ENCODE assay signal across 8 cellular contexts in the genomic region with DNA sequence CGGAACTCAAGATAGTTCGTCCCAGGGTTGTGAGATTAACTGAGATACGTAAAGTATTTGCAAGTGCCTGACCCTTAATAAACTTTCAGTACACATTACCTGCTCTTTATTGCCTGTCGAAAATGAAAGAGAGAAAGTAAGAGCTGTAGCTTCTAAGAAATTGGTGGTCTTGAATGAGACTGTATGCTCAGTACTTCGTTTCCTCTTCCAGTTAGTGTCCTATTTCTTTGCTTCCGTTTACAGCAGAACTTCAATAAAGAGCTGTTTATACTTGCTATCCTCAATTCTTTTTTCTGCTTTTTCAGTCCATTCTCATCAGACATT. TPM values are rescaled to one million over a fixed set of nuclear protein-coding genes. Genes with fewer than 3 reads are reported as not detected.
DNase-seq lines count a peak whose midpoint lies in the region; ATAC-seq and TF ChIP-seq lines count a peak whose summit lies in the region.

No MANE protein-coding gene starts in this region.

- DNase-seq in lower leg skin (ENCODE audit: low spot score in 2 of 2) (no peak), upper lobe of right lung (no peak), COLO829 (ENCODE audit: low spot score) (no peak), islet precursor cell (no peak)

- H3K36me3 ChIP-seq in BLaER1 treated with 17β-estradiol and CSF1 and Interleukin-3, amounts not matched to agents 10 nM and 100 nM = peaks cover 0 to 17% (median 11%) of the 10 kb centered on the region in 11 experiments; a peak in 16 of 22 replicates
- H3K36me3 ChIP-seq in upper lobe of right lung = no peaks in the 10 kb centered on the region

- H3K4me3 ChIP-seq in BLaER1 treated with 17β-estradiol and CSF1 and Interleukin-3, amounts not matched to agents 10 nM and 100 nM = peak overlapping the region; percentile 74 to 95 (median 84)
- H3K4me3 ChIP-seq in lower leg skin (ENCODE audit: low read depth, poor library complexity, severe bottlenecking) = peak overlapping the region; percentile 78
- peak overlapping the region; percentile 89 for H3K4me3 ChIP-seq in upper lobe of right lung

- peak overlapping the region; percentile 87 to 96 (median 95) for H3K4me2 ChIP-seq in BLaER1 treated with 17β-estradiol and CSF1 and Interleukin-3, amounts not matched to agents 10 nM and 100 nM

- peaks cover 5% of the 10 kb centered on the region for H3K9me3 Mint-ChIP-seq in activated naive CD8-positive, alpha-beta T cell (ENCODE audit: low read depth)

- H3K27me3 ChIP-seq in BLaER1 treated with 17β-estradiol and CSF1 and Interleukin-3, amounts not matched to agents 10 nM and 100 nM = no peaks in the 10 kb centered on the region
- peaks cover 12% of the 10 kb centered on the region for H3K27me3 ChIP-seq in upper lobe of right lung

- ATAC-seq in GM19328 (IDR thresholded peaks at IDR 0.05; ENCODE audit: unreplicated experiment) (peak; percentile 35), HG03354 (IDR thresholded peaks at IDR 0.05; ENCODE audit: poor library complexity, severe bottlenecking, unreplicated experiment) (peak; percentile 77), upper lobe of right lung (no peak)

- peaks cover 48% of the 10 kb centered on the region for H3K4me1 Mint-ChIP-seq in activated naive CD8-positive, alpha-beta T cell (ENCODE audit: low read depth)

- H3K27ac ChIP-seq in BLaER1 treated with 17β-estradiol and CSF1 and Interleukin-3, amounts not matched to agents 10 nM and 100 nM = peak overlapping the region; percentile 75 to 92 (median 86)
- peak overlapping the region; percentile 83 for H3K27ac ChIP-seq in upper lobe of right lung

- peaks cover 11% of the 10 kb centered on the region for H3K36me3 Mint-ChIP-seq in activated naive CD8-positive, alpha-beta T cell

- 0 to 1% methylated on average over 6 of the region's 6 CpGs for WGBS in lower leg skin, 2 donors

- H3K9ac ChIP-seq in BLaER1 treated with 17β-estradiol and CSF1 and Interleukin-3, amounts not matched to agents 10 nM and 100 nM = peak overlapping the region; percentile 76 to 93 (median 87)

- peak overlapping the region; percentile 95 for H3K4me3 Mint-ChIP-seq in activated naive CD8-positive, alpha-beta T cell

- TF ChIP-seq CTCF in lower leg skin (IDR thresholded peaks at IDR 0.05) (no peak), upper lobe of right lung (IDR thresholded peaks at IDR 0.05) (no peak)

- no peak for TF ChIP-seq POLR2A in lower leg skin (IDR thresholded peaks at IDR 0.05)

- peaks cover 15 to 30% (median 19%) of the 10 kb centered on the region in 10 experiments for H3K4me1 ChIP-seq in BLaER1 treated with 17β-estradiol and CSF1 and Interleukin-3, amounts not matched to agents 10 nM and 100 nM
- peaks cover 14% of the 10 kb centered on the region for H3K4me1 ChIP-seq in upper lobe of right lung

- H3K27ac Mint-ChIP-seq in activated naive CD8-positive, alpha-beta T cell = peak overlapping the region; percentile 98

- peaks cover 7% of the 10 kb centered on the region for H3K27me3 Mint-ChIP-seq in activated naive CD8-positive, alpha-beta T cell

- peaks cover 6 to 49% (median 42%) of the 10 kb centered on the region in 11 experiments; a peak in 21 of 22 replicates for H4K20me1 ChIP-seq in BLaER1 treated with 17β-estradiol and CSF1 and Interleukin-3, amounts not matched to agents 10 nM and 100 nM

- H3K9me3 ChIP-seq in BLaER1 treated with 17β-estradiol and CSF1 and Interleukin-3, amounts not matched to agents 10 nM and 100 nM (replicated peaks in 1 of 11) = peaks cover 0 to 17% (median 16%) of the 10 kb centered on the region in 11 experiments; a peak in 18 of 22 replicates
- H3K9me3 ChIP-seq in upper lobe of right lung = no peaks in the 10 kb centered on the region

- intact Hi-C loops in lower leg skin (cut with DNase I; ENCODE audit: low total_unique reads) (no loop called here), upper lobe of right lung (cut with DNase I) (no loop called here)

RNA-seq across cellular contexts. Expression of a gene that starts 0.5 kb away (rescaled TPM):
- total RNA-seq in lower leg skin (10 to 100 TPM in 3 of 4 donors, 1 to 10 TPM in 1; 7.4 to 15.8 (median 13.0) TPM), upper lobe of right lung (14.8 TPM)
